Comparison of ENCODE assay signal across 21 cellular contexts in the genomic region with DNA sequence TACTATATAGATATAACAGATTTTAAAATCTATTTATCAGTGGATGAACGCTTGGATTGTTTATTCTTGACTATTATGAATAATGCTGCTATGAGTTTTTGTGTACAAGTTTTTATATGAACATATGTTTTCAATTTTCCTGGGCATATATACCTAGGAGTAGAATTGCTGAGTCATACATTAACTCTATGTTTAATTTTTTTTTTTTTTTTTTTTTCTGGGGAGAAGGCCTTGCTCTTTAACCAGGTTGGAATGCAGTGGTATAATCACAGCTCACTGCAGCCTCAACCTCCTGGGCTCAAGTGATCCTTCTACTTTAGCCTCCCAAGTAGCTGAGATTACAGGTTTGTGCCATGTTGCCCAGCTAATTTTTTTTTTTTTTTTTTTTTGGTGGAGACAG. TPM values are rescaled to one million over a fixed set of nuclear protein-coding genes. Genes with fewer than 3 reads are reported as not detected.
DNase-seq lines count a peak whose midpoint lies in the region; ATAC-seq, FAIRE-seq and TF ChIP-seq lines count a peak whose summit lies in the region.
"Had no signal": no experiment of that assay in that cellular context is flagged by ENCODE, and none has a peak within 500 bp of the region (broad histone marks: within the 10 kb centered on the region; RNA-seq: fewer than 3 reads in every experiment).

No MANE protein-coding gene starts in this region.

- TF ChIP-seq RAD21 in K562 (CRISPR knock-in tag; conservative IDR thresholded peaks at IDR 0.05 in 1 of 2, IDR thresholded peaks at IDR 0.05 in 1 of 2) = no peak

- FAIRE-seq in K562 (lab: Jason Lieb, UNC) = no peak
- FAIRE-seq: endometrium, G401.6 had no signal

- POLR2A ChIA-PET in K562 (lab: Yijun Ruan, JAX) = interaction anchor here (1.3 kb wide), 1 partner anchor 14 kb away, joined by 10 read pairs; no protein-coding TSS in a partner anchor

- H3K36me3 Mint-ChIP-seq in T-helper 2 cell treated with Interferon-gamma antibody and Interleukin-4, amounts not matched to agents 5 μg/mL and 100 μg/mL, for 36 hours (ENCODE audit: low read depth) = no peaks in the 10 kb centered on the region
- H3K36me3 Mint-ChIP-seq: activated naive CD8-positive, alpha-beta T cell; CD4-positive, CD25-positive, alpha-beta regulatory T cell had no signal

- intact Hi-C loops in K562 (cut with micrococcal nuclease) = no loop called here

- in situ Hi-C loops in K562 (cut with MboI) = no loop called here

- BruUV-seq in K562 (replicated peaks; lab: Mats Ljungman, UMichigan) = no TSS peak

- no peak overlapping the region for H3K27ac Mint-ChIP-seq in T-helper 2 cell treated with Interferon-gamma antibody and Interleukin-4, amounts not matched to agents 5 μg/mL and 100 μg/mL, for 36 hours
- H3K27ac Mint-ChIP-seq: activated naive CD8-positive, alpha-beta T cell; CD4-positive, CD25-positive, alpha-beta regulatory T cell; stimulated activated naive CD8-positive, alpha-beta T cell treated with anti-CD3 and anti-CD28 coated beads, Interleukin-15, Interleukin-2, amounts not matched to agents 100 ng/mL and 50 ng/mL, for 24 hours had no signal

- H3K9me3 Mint-ChIP-seq in T-helper 2 cell treated with Interferon-gamma antibody and Interleukin-4, amounts not matched to agents 5 μg/mL and 100 μg/mL, for 36 hours = no peaks in the 10 kb centered on the region
- H3K9me3 Mint-ChIP-seq: CD4-positive, CD25-positive, alpha-beta regulatory T cell; stimulated activated naive CD8-positive, alpha-beta T cell treated with anti-CD3 and anti-CD28 coated beads, Interleukin-15, Interleukin-2, amounts not matched to agents 100 ng/mL and 50 ng/mL, for 24 hours had no signal

- 0% methylated on average over 1 of the region's 1 CpG for WGBS in K562 (ENCODE audit: insufficient coverage, low coverage, missing lambda C conversion rate)

- no peak for TF ChIP-seq CTCF in AG10803 (conservative IDR thresholded peaks at IDR 0.05; ENCODE audit: low read length)
- TF ChIP-seq CTCF in K562 (IDR thresholded peaks at IDR 0.05 in 2 of 3, conservative IDR thresholded peaks at IDR 0.05 in 1 of 3; ENCODE audit: insufficient read depth in 2 of 3, low read depth in 1 of 3, low read length in 3 of 3) = no peak

- peak; percentile 66 for DNase-seq in AG10803 (ENCODE audit: low read depth)
- DNase-seq in HT1080 (ENCODE audit: low read depth) = peak; percentile 65
- no peak for DNase-seq in K562 (ENCODE audit: extremely low read depth in 1 of 4, low spot score in 3 of 4)
- DNase-seq in iris pigment epithelial cell (ENCODE audit: low read depth) = peak; percentile 77
- no peak for DNase-seq in activated CD8-positive, alpha-beta memory T cell treated with anti-CD3 and anti-CD28 coated beads, Interleukin-2, amount 50 U/mL, for 4 hours
- DNase-seq in T-helper 2 cell treated with Interferon-gamma antibody and Interleukin-4, amounts not matched to agents 5 μg/mL and 100 μg/mL, for 36 hours (ENCODE audit: low spot score) = no peak
- DNase-seq in cerebellum (ENCODE audit: low spot score) = no peak
- DNase-seq: activated CD4-positive, alpha-beta T cell treated with anti-CD3 and anti-CD28 coated beads for 4 hours; CD4-positive, CD25-positive, alpha-beta regulatory T cell; NCI-H2029 treated with DMSO at 0.1 percent for 48 hours; NCI-H748 treated with DMSO at 0.1 percent for 48 hours; ovary; T-helper 9 cell; uterus had no signal

- no peak for TF ChIP-seq POLR2A in K562 (conservative IDR thresholded peaks at IDR 0.05)

- no peaks in the 10 kb centered on the region for H3K4me1 Mint-ChIP-seq in T-helper 2 cell treated with Interferon-gamma antibody and Interleukin-4, amounts not matched to agents 5 μg/mL and 100 μg/mL, for 36 hours (ENCODE audit: low read depth)
- H3K4me1 Mint-ChIP-seq: CD4-positive, CD25-positive, alpha-beta regulatory T cell had no signal

- CTCF ChIA-PET in K562 (lab: Yijun Ruan, JAX; ENCODE audit: low intra/inter-chr PET ratio) = no interaction called here

- H4K20me1 ChIP-seq in K562 (replicated peaks; ENCODE audit: control insufficient read depth, insufficient read depth, low read length) = no peaks in the 10 kb centered on the region

- H3K9ac ChIP-seq in K562 (ENCODE audit: insufficient read depth in 1 of 2, low read depth in 2 of 2, low read length in 2 of 2) = no peak overlapping the region; a peak in 1 of 4 replicates

- no peak overlapping the region for H3K4me3 ChIP-seq in AG10803 (ENCODE audit: low read length)
- H3K4me3 ChIP-seq in K562 = no peak overlapping the region
- H3K4me3 ChIP-seq: ovary, skin epidermis, uterus had no signal

- H3K9me3 ChIP-seq in K562 (replicated peaks; ENCODE audit: control insufficient read depth, insufficient read depth, low read depth, low read length) = no peaks in the 10 kb centered on the region
- H3K9me3 ChIP-seq: ovary, uterus had no signal

- peaks cover 2% of the 10 kb centered on the region for H3K27me3 Mint-ChIP-seq in T-helper 2 cell treated with Interferon-gamma antibody and Interleukin-4, amounts not matched to agents 5 μg/mL and 100 μg/mL, for 36 hours (ENCODE audit: low read depth)
- H3K27me3 Mint-ChIP-seq: activated naive CD8-positive, alpha-beta T cell; stimulated activated naive CD8-positive, alpha-beta T cell treated with anti-CD3 and anti-CD28 coated beads, Interleukin-15, Interleukin-2, amounts not matched to agents 100 ng/mL and 50 ng/mL, for 24 hours had no signal

- no peaks in the 10 kb centered on the region for H3K9me1 ChIP-seq in K562 (ENCODE audit: control insufficient read depth, insufficient read depth, low read length)

- peak; percentile 31; the same call in 2 of the 3 replicates for ATAC-seq in K562
- ATAC-seq in GM21825 (IDR thresholded peaks at IDR 0.05; ENCODE audit: unreplicated experiment) = no peak
- ATAC-seq: Right ventricle myocardium inferior had no signal

- H3K27ac ChIP-seq in K562 (ENCODE audit: extremely low read depth, low read depth, low read length) = 0 out of 3 replicates have a peak overlapping the region, but pooled peaks have one; percentile 15
- H3K27ac ChIP-seq: ovary, skin epidermis, uterus had no signal

- H3K36me3 ChIP-seq in K562 (ENCODE audit: control insufficient read depth, insufficient read depth, low read length) = no peaks in the 10 kb centered on the region
- H3K36me3 ChIP-seq: ovary, uterus had no signal

- peak overlapping the region; percentile 29 for H2AFZ ChIP-seq in K562 (ENCODE audit: low read depth, low read length)

- no peaks in the 10 kb centered on the region for H3K79me2 ChIP-seq in K562 (ENCODE audit: control insufficient read depth, insufficient read depth, low read length)

- no peak overlapping the region for H3K4me2 ChIP-seq in K562 (ENCODE audit: insufficient read depth, low read length)

- H3K4me1 ChIP-seq in K562 (replicated peaks in 1 of 2; ENCODE audit: control insufficient read depth in 2 of 2, insufficient read depth in 2 of 2, low read length in 2 of 2) = peaks cover 0 to 6% of the 10 kb centered on the region in 2 experiments; a peak in 3 of 5 replicates
- H3K4me1 ChIP-seq: uterus had no signal

- peak; percentile 21; the same call in 1 of the 2 replicates for TF ChIP-seq EP300 in K562 (IDR thresholded peaks at IDR 0.05; ENCODE audit: low read length)

- H3K4me3 Mint-ChIP-seq in T-helper 2 cell treated with Interferon-gamma antibody and Interleukin-4, amounts not matched to agents 5 μg/mL and 100 μg/mL, for 36 hours = no peak overlapping the region
- H3K4me3 Mint-ChIP-seq: activated naive CD8-positive, alpha-beta T cell; CD4-positive, CD25-positive, alpha-beta regulatory T cell; stimulated activated naive CD8-positive, alpha-beta T cell treated with anti-CD3 and anti-CD28 coated beads, Interleukin-15, Interleukin-2, amounts not matched to agents 100 ng/mL and 50 ng/mL, for 24 hours had no signal

- H3K27me3 ChIP-seq in K562 (ENCODE audit: control insufficient read depth in 2 of 2, insufficient read depth in 2 of 2, low read length in 2 of 2) = no peaks in the 10 kb centered on the region
- H3K27me3 ChIP-seq: ovary, uterus had no signal

RNA-seq across cellular contexts. Expression of gene CIDEC, which starts 9.1 kb away (rescaled TPM):
- 0.14 TPM in 1 of 2 replicates, not detected in the other for total RNA-seq in HT1080 (2014; rRNA removed; shearing (Covaris generic))
- not detected in 2 replicates for polyA plus RNA-seq in HT1080 (2015; cell fraction: cytosol; rRNA removed)
- not detected in 2 replicates for polyA plus RNA-seq in HT1080 (2015; cell fraction: nucleus; rRNA removed)
- not detected in 2 replicates for total RNA-seq in K562 (2011; cell fraction: chromatin; rRNA removed; ENCODE audit: low replicate concordance)
- total RNA-seq in K562 (2011; cell fraction: nucleolus; rRNA removed) = not detected in 2 replicates
- not detected in 2 replicates for total RNA-seq in K562 (2011; cell fraction: nucleoplasm; rRNA removed)
- total RNA-seq in K562 (2014; rRNA removed) = not detected in 2 replicates
- not detected in 2 replicates for total RNA-seq in K562 (2014; rRNA removed; fragmentation: Illumina TruSeq; extraction: Trizol)
- not detected in 2 replicates for total RNA-seq in K562 (2015; rRNA removed; fragmentation: Illumina TruSeq; extraction: Trizol)
- total RNA-seq in K562 (2021) = not detected in 2 replicates
- not detected in 2 replicates for polyA plus RNA-seq in K562 (2011; rRNA removed)
- polyA plus RNA-seq in K562 (2011; cell fraction: cytosol; rRNA removed) = 0.09 and 0.39 TPM in 2 replicates
- not detected in 2 replicates for polyA plus RNA-seq in K562 (2011; cell fraction: nucleus; rRNA removed)
- polyA plus RNA-seq in K562 (2012) = not detected in 2 replicates
- not detected in 2 replicates for polyA plus RNA-seq in K562 (2014; fragmentation: Illumina TruSeq; extraction: Trizol)
- not detected for polyA plus RNA-seq in K562 (2014; fragmentation: Nextera tagmentation; extraction: Ambion mirVana)
- polyA plus RNA-seq in K562 (2014; rRNA removed) = not detected in 2 replicates
- not detected in 2 replicates for polyA minus RNA-seq in K562 (2011; rRNA and poly(A)+ RNA removed)
- polyA minus RNA-seq in K562 (2011; cell fraction: cytosol; rRNA and poly(A)+ RNA removed) = not detected in 2 replicates
- not detected in 2 replicates for polyA minus RNA-seq in K562 (2011; cell fraction: nucleus; rRNA and poly(A)+ RNA removed)
- total RNA-seq in cerebellum = not detected
- total RNA-seq: CD4-positive, CD25-positive, alpha-beta regulatory T cell had no signal
- polyA plus RNA-seq: CD4-positive, CD25-positive, alpha-beta regulatory T cell had no signal

RNA-seq across cellular contexts. Expression of gene JAGN1, which starts 19.4 kb away (rescaled TPM):
- total RNA-seq in HT1080 (2014; rRNA removed; shearing (Covaris generic)) = 34.1 and 45.6 TPM in 2 replicates
- 33.7 and 37.8 TPM in 2 replicates for polyA plus RNA-seq in HT1080 (2015; cell fraction: cytosol; rRNA removed)
- 12.1 and 15.0 TPM in 2 replicates for polyA plus RNA-seq in HT1080 (2015; cell fraction: nucleus; rRNA removed)
- 61.7 and 101 TPM in 2 replicates for total RNA-seq in K562 (2011; cell fraction: chromatin; rRNA removed; ENCODE audit: low replicate concordance)
- total RNA-seq in K562 (2011; cell fraction: nucleolus; rRNA removed) = 84.5 and 103 TPM in 2 replicates
- total RNA-seq in K562 (2011; cell fraction: nucleoplasm; rRNA removed) = 97.8 and 112 TPM in 2 replicates
- total RNA-seq in K562 (2014; rRNA removed) (38.9 and 41.1 TPM in 2 replicates), K562 (2014; rRNA removed; fragmentation: Illumina TruSeq; extraction: Trizol) (40.3 and 42.4 TPM in 2 replicates), K562 (2015; rRNA removed; fragmentation: Illumina TruSeq; extraction: Trizol) (31.1 and 33.9 TPM in 2 replicates), K562 (2021) (57.2 and 58.8 TPM in 2 replicates), cerebellum (13.4 TPM)
- polyA plus RNA-seq in K562 (2011; rRNA removed) (66.3 and 77.8 TPM in 2 replicates), K562 (2014; fragmentation: Illumina TruSeq; extraction: Trizol) (52.3 and 62.6 TPM in 2 replicates), K562 (2014; fragmentation: Nextera tagmentation; extraction: Ambion mirVana) (10 to 100 TPM; 31.6 to 33.3 TPM), K562 (2014; rRNA removed) (49.8 and 54.6 TPM in 2 replicates)
- 70.4 and 88.4 TPM in 2 replicates for polyA plus RNA-seq in K562 (2011; cell fraction: cytosol; rRNA removed)
- polyA plus RNA-seq in K562 (2011; cell fraction: nucleus; rRNA removed) = 37.0 and 45.1 TPM in 2 replicates
- 56.0 and 64.7 TPM in 2 replicates for polyA plus RNA-seq in K562 (2012)
- 58.7 and 70.5 TPM in 2 replicates for polyA minus RNA-seq in K562 (2011; rRNA and poly(A)+ RNA removed)
- polyA minus RNA-seq in K562 (2011; cell fraction: cytosol; rRNA and poly(A)+ RNA removed) = 27.5 and 42.9 TPM in 2 replicates
- 16.8 and 25.8 TPM in 2 replicates for polyA minus RNA-seq in K562 (2011; cell fraction: nucleus; rRNA and poly(A)+ RNA removed)

RNA-seq across cellular contexts. Expression of gene RPUSD3, which starts 27.2 kb away (rescaled TPM):
- total RNA-seq in HT1080 (2014; rRNA removed; shearing (Covaris generic)) = 36.5 and 46.0 TPM in 2 replicates
- 46.3 and 47.0 TPM in 2 replicates for polyA plus RNA-seq in HT1080 (2015; cell fraction: cytosol; rRNA removed)
- polyA plus RNA-seq in HT1080 (2015; cell fraction: nucleus; rRNA removed) = 38.6 and 44.8 TPM in 2 replicates
- total RNA-seq in K562 (2011; cell fraction: chromatin; rRNA removed; ENCODE audit: low replicate concordance) = 79.3 and 118 TPM in 2 replicates
- total RNA-seq in K562 (2011; cell fraction: nucleolus; rRNA removed) = 76.7 and 80.0 TPM in 2 replicates
- total RNA-seq in K562 (2011; cell fraction: nucleoplasm; rRNA removed) = 76.9 and 87.5 TPM in 2 replicates
- total RNA-seq in K562 (2014; rRNA removed) (73.0 and 90.5 TPM in 2 replicates), K562 (2014; rRNA removed; fragmentation: Illumina TruSeq; extraction: Trizol) (44.3 and 55.8 TPM in 2 replicates), K562 (2015; rRNA removed; fragmentation: Illumina TruSeq; extraction: Trizol) (51.5 and 59.3 TPM in 2 replicates), K562 (2021) (99.0 and 100 TPM in 2 replicates), cerebellum (23.6 TPM)
- polyA plus RNA-seq in K562 (2011; rRNA removed) (56.1 and 104 TPM in 2 replicates), K562 (2014; fragmentation: Illumina TruSeq; extraction: Trizol) (98.2 and 119 TPM in 2 replicates), K562 (2014; fragmentation: Nextera tagmentation; extraction: Ambion mirVana) (10 to 100 TPM; 13.8 to 26.4 TPM), K562 (2014; rRNA removed) (66.6 and 76.8 TPM in 2 replicates)
- 77.0 and 146 TPM in 2 replicates for polyA plus RNA-seq in K562 (2011; cell fraction: cytosol; rRNA removed)
- polyA plus RNA-seq in K562 (2011; cell fraction: nucleus; rRNA removed) = 62.9 and 99.5 TPM in 2 replicates
- polyA plus RNA-seq in K562 (2012) = 69.4 and 77.4 TPM in 2 replicates
- polyA minus RNA-seq in K562 (2011; rRNA and poly(A)+ RNA removed) = 42.4 and 42.7 TPM in 2 replicates
- 33.5 and 40.3 TPM in 2 replicates for polyA minus RNA-seq in K562 (2011; cell fraction: cytosol; rRNA and poly(A)+ RNA removed)
- polyA minus RNA-seq in K562 (2011; cell fraction: nucleus; rRNA and poly(A)+ RNA removed) = 26.7 and 27.1 TPM in 2 replicates

RNA-seq across cellular contexts. Expression of gene IL17RE, which starts 31.7 kb away (rescaled TPM):
- total RNA-seq in HT1080 (2014; rRNA removed; shearing (Covaris generic)) = 0.66 TPM in 1 of 2 replicates, not detected in the other
- 0.23 and 0.40 TPM in 2 replicates for polyA plus RNA-seq in HT1080 (2015; cell fraction: cytosol; rRNA removed)
- polyA plus RNA-seq in HT1080 (2015; cell fraction: nucleus; rRNA removed) = 0.33 and 1.6 TPM in 2 replicates
- total RNA-seq in K562 (2011; cell fraction: chromatin; rRNA removed; ENCODE audit: low replicate concordance) = 4.4 and 7.9 TPM in 2 replicates
- 2.8 and 5.7 TPM in 2 replicates for total RNA-seq in K562 (2011; cell fraction: nucleolus; rRNA removed)
- total RNA-seq in K562 (2011; cell fraction: nucleoplasm; rRNA removed) = 4.6 and 5.8 TPM in 2 replicates
- 0.20 TPM in 1 of 2 replicates, not detected in the other for total RNA-seq in K562 (2014; rRNA removed)
- 0.48 and 0.51 TPM in 2 replicates for total RNA-seq in K562 (2014; rRNA removed; fragmentation: Illumina TruSeq; extraction: Trizol)
- total RNA-seq in K562 (2015; rRNA removed; fragmentation: Illumina TruSeq; extraction: Trizol) = 0.26 TPM in 1 of 2 replicates, not detected in the other
- total RNA-seq in K562 (2021) = 0.47 and 0.72 TPM in 2 replicates
- 1.1 and 1.9 TPM in 2 replicates for polyA plus RNA-seq in K562 (2011; rRNA removed)
- 0.29 and 1.2 TPM in 2 replicates for polyA plus RNA-seq in K562 (2011; cell fraction: cytosol; rRNA removed)
- 3.7 and 5.1 TPM in 2 replicates for polyA plus RNA-seq in K562 (2011; cell fraction: nucleus; rRNA removed)
- 0.46 and 0.91 TPM in 2 replicates for polyA plus RNA-seq in K562 (2012)
- 0.39 and 0.73 TPM in 2 replicates for polyA plus RNA-seq in K562 (2014; fragmentation: Illumina TruSeq; extraction: Trizol)
- not detected for polyA plus RNA-seq in K562 (2014; fragmentation: Nextera tagmentation; extraction: Ambion mirVana)
- 0.23 and 0.32 TPM in 2 replicates for polyA plus RNA-seq in K562 (2014; rRNA removed)
- 0.67 and 1.0 TPM in 2 replicates for polyA minus RNA-seq in K562 (2011; rRNA and poly(A)+ RNA removed)
- polyA minus RNA-seq in K562 (2011; cell fraction: cytosol; rRNA and poly(A)+ RNA removed) = not detected in 2 replicates
- 0.67 and 1.7 TPM in 2 replicates for polyA minus RNA-seq in K562 (2011; cell fraction: nucleus; rRNA and poly(A)+ RNA removed)
- 0.18 TPM for total RNA-seq in cerebellum

RNA-seq across cellular contexts. Expression of gene IL17RC, which starts 45.9 kb away (rescaled TPM):
- total RNA-seq in HT1080 (2014; rRNA removed; shearing (Covaris generic)) = 11.9 and 12.0 TPM in 2 replicates
- 11.6 and 12.3 TPM in 2 replicates for polyA plus RNA-seq in HT1080 (2015; cell fraction: cytosol; rRNA removed)
- polyA plus RNA-seq in HT1080 (2015; cell fraction: nucleus; rRNA removed) = 31.4 and 34.7 TPM in 2 replicates
- 37.1 and 87.7 TPM in 2 replicates for total RNA-seq in K562 (2011; cell fraction: chromatin; rRNA removed; ENCODE audit: low replicate concordance)
- 57.7 and 63.0 TPM in 2 replicates for total RNA-seq in K562 (2011; cell fraction: nucleolus; rRNA removed)
- 31.0 and 37.3 TPM in 2 replicates for total RNA-seq in K562 (2011; cell fraction: nucleoplasm; rRNA removed)
- total RNA-seq in K562 (2014; rRNA removed) = 11.4 and 14.0 TPM in 2 replicates
- 2.8 and 3.5 TPM in 2 replicates for total RNA-seq in K562 (2014; rRNA removed; fragmentation: Illumina TruSeq; extraction: Trizol)
- total RNA-seq in K562 (2015; rRNA removed; fragmentation: Illumina TruSeq; extraction: Trizol) = 5.4 and 6.9 TPM in 2 replicates
- total RNA-seq in K562 (2021) = 11.4 and 12.3 TPM in 2 replicates
- 7.3 and 12.5 TPM in 2 replicates for polyA plus RNA-seq in K562 (2011; rRNA removed)
- 9.8 and 14.3 TPM in 2 replicates for polyA plus RNA-seq in K562 (2011; cell fraction: cytosol; rRNA removed)
- 49.8 and 57.1 TPM in 2 replicates for polyA plus RNA-seq in K562 (2011; cell fraction: nucleus; rRNA removed)
- polyA plus RNA-seq in K562 (2012) = 7.2 and 18.0 TPM in 2 replicates
- polyA plus RNA-seq in K562 (2014; fragmentation: Illumina TruSeq; extraction: Trizol) = 6.3 and 11.5 TPM in 2 replicates
- polyA plus RNA-seq in K562 (2014; fragmentation: Nextera tagmentation; extraction: Ambion mirVana) = under 1 TPM in 1 of 2 experiments, not detected in 1; 0.15 TPM
- polyA plus RNA-seq in K562 (2014; rRNA removed) = 7.5 and 7.7 TPM in 2 replicates
- 5.9 and 7.6 TPM in 2 replicates for polyA minus RNA-seq in K562 (2011; rRNA and poly(A)+ RNA removed)
- polyA minus RNA-seq in K562 (2011; cell fraction: cytosol; rRNA and poly(A)+ RNA removed) = 9.4 and 11.3 TPM in 2 replicates
- 16.4 and 29.1 TPM in 2 replicates for polyA minus RNA-seq in K562 (2011; cell fraction: nucleus; rRNA and poly(A)+ RNA removed)
- 12.8 TPM for total RNA-seq in cerebellum

Comparison
In these comparisons a context has a peak if more than half of its experiments do, and no peak if none do; other contexts are left out.
1. DNase-seq: peak in AG10803 (single experiment), HT1080 (single experiment) and iris pigment epithelial cell (single experiment); none in K562 (0 of 4), activated CD8-positive, alpha-beta memory T cell treated with anti-CD3 and anti-CD28 coated beads, Interleukin-2, amount 50 U/mL, for 4 hours (single experiment), T-helper 2 cell treated with Interferon-gamma antibody and Interleukin-4, amounts not matched to agents 5 μg/mL and 100 μg/mL, for 36 hours (single experiment) and cerebellum (single experiment).